Comparison of ENCODE assay signal across 1 cellular context in genomic region chr18:55875330-55875933, GRCh38.
TF ChIP-seq lines count a peak whose summit lies in the region.

No MANE protein-coding gene starts in this region.

TF ChIP-seq in SK-N-SH treated with all-trans-retinoic acid at 6 μM for 48 hours, 23 proteins besides CTCF, POLR2A, EP300 and RAD21 (continued from another document):
- TF ChIP-seq ZFP30 (CRISPR knock-in tag; IDR thresholded peaks at IDR 0.05) = no peak
- TF ChIP-seq TOX (CRISPR knock-in tag; IDR thresholded peaks at IDR 0.05; ENCODE audit: borderline replicate concordance) = no peak
- TF ChIP-seq ZNF70 (CRISPR knock-in tag; IDR thresholded peaks at IDR 0.05) = no peak
- TF ChIP-seq SNAI2 (CRISPR knock-in tag; IDR thresholded peaks at IDR 0.05) = no peak
- TF ChIP-seq, protein P1, sequence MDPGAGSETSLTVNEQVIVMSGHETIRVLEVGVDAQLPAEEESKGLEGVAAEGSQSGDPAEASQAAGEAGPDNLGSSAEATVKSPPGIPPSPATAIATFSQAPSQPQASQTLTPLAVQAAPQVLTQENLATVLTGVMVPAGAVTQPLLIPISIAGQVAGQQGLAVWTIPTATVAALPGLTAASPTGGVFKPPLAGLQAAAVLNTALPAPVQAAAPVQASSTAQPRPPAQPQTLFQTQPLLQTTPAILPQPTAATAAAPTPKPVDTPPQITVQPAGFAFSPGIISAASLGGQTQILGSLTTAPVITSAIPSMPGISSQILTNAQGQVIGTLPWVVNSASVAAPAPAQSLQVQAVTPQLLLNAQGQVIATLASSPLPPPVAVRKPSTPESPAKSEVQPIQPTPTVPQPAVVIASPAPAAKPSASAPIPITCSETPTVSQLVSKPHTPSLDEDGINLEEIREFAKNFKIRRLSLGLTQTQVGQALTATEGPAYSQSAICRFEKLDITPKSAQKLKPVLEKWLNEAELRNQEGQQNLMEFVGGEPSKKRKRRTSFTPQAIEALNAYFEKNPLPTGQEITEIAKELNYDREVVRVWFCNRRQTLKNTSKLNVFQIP (CRISPR knock-in tag; IDR thresholded peaks at IDR 0.05; ENCODE audit: borderline replicate concordance, low read depth) = no peak
- TF ChIP-seq ZNF8 (CRISPR knock-in tag; IDR thresholded peaks at IDR 0.05) = no peak
- no peak for TF ChIP-seq OSR1 (CRISPR knock-in tag; IDR thresholded peaks at IDR 0.05)
- no peak for TF ChIP-seq ZNF565 (CRISPR knock-in tag; conservative IDR thresholded peaks at IDR 0.05; ENCODE audit: low read depth)
